In the genomic region with DNA sequence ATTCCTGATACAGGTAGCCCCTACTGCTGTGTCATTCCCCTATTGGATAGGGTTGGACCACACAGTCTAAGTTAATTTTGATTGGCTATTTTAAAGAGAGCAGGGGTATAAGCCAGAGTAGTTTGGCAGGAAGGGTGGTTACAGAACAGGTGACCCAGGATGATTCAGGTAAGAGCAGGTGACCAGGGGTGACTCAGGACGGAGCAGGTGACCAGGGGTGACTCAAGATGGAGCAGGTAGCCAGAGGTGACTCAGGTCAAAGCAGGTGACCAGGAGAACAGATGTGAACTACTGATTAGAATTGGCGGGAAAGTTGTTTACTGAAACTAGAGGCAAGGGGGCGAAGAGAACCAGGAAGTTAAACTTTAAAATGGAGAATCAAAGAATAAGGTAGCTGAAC, we compare ENCODE assay signal across 4 cellular contexts. TPM values are rescaled to one million over a fixed set of nuclear protein-coding genes. Genes with fewer than 3 reads are reported as not detected.
"Had no signal": no experiment of that assay in that cellular context is flagged by ENCODE, and none has a peak within 500 bp of the region (broad histone marks: within the 10 kb centered on the region; RNA-seq: fewer than 3 reads in every experiment).

No MANE protein-coding gene starts in this region.

RNA-seq across cellular contexts. Expression of a gene that starts 50.5 kb away (rescaled TPM):
- total RNA-seq: HT-29, NCI-H460, Right ventricle myocardium superior, SJSA1 had no signal
